ENCODE assay signal across 25 cellular contexts in the genomic region with DNA sequence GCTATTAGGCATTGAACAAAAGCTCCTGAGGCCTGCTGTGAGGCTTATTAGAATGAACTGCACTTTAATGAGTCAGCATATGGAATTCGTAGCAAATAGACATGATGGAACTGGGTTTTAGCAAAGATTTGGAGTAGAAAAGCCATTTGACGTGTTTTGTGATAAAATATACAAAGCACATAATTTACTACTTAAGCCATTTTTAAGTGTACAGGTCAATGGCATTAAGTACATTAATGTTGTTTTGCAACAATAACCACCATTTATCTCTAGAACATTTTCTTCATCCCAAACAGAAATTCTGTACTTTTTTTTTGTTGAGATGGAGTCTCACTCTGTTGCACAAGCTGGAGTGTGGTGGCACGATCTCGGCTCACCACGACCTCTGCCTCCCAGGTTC. TPM values are rescaled to one million over a fixed set of nuclear protein-coding genes. Genes with fewer than 3 reads are reported as not detected.
"Had no signal": no experiment of that assay in that cellular context is flagged by ENCODE, and none has a peak within 500 bp of the region (broad histone marks: within the 10 kb centered on the region; RNA-seq: fewer than 3 reads in every experiment).

No MANE protein-coding gene starts in this region.

- H3K36me3 ChIP-seq: adrenal gland, breast epithelium, MG63, Peyer's patch, SJCRH30, WERI-Rb-1 had no signal

- H3K4me2 ChIP-seq: SK-N-SH had no signal

- ATAC-seq: activated CD4-positive, alpha-beta T cell treated with anti-CD3 and anti-CD28 coated beads for 36 hours; activated T-cell treated with anti-CD3 and anti-CD28 coated beads, Interleukin-2, amount 50 U/mL, for 72 hours had no signal

- H3K9me3 ChIP-seq: adrenal gland, breast epithelium, MG63, Peyer's patch, SJCRH30, SK-N-SH had no signal

- H3K9ac ChIP-seq: SK-N-SH had no signal

- DNase-seq: activated CD4-positive, alpha-beta memory T cell treated with anti-CD3 and anti-CD28 coated beads, Interleukin-2, amount 10 ng/mL, durations not matched to agents 7 days and 5 days; activated CD4-positive, alpha-beta T cell treated with anti-CD3 and anti-CD28 coated beads for 36 hours; activated CD4-positive, alpha-beta T cell treated with anti-CD3 and anti-CD28 coated beads, Interleukin-2, amount 50 U/mL, for 1 hour; activated naive CD4-positive, alpha-beta T cell treated with anti-CD3 and anti-CD28 coated beads, Interleukin-2, amount 50 U/mL, for 16 hours; activated naive CD8-positive, alpha-beta T cell treated with anti-CD3 and anti-CD28 coated beads, Interleukin-2, amount 10 ng/mL, durations not matched to agents 7 days and 5 days; activated T-cell treated with anti-CD3 and anti-CD28 coated beads, Interleukin-2, amount 50 U/mL, for 72 hours; aorta; central memory CD4-positive, alpha-beta T cell; MG63; NCI-H1105; NCI-H1694 treated with DMSO at 0.1 percent for 48 hours; NCI-H2029 treated with DMSO at 0.1 percent for 48 hours; NCI-H345; NCI-H510A; NCI-H526 treated with DMSO at 0.1 percent for 48 hours; Right ventricle myocardium superior; SJCRH30; SK-N-SH; T-helper 1 cell; WERI-Rb-1 had no signal

- H3K27ac ChIP-seq: adrenal gland, breast epithelium, Peyer's patch, RWPE1, SJCRH30, WERI-Rb-1 had no signal

- H3K27me3 ChIP-seq: adrenal gland, breast epithelium, MG63, Peyer's patch, SJCRH30 had no signal

- H3K4me3 ChIP-seq: adrenal gland, breast epithelium, MG63, Peyer's patch, SJCRH30 had no signal

- H3K4me1 ChIP-seq: adrenal gland, breast epithelium, SJCRH30 had no signal

RNA-seq across cellular contexts. Expression of a gene that starts 14.6 kb away (rescaled TPM):
- total RNA-seq: chondrocyte, SJCRH30 had no signal
